30 cellular contexts compared by ENCODE assay signal in genomic region chr9:23750808-23751207, GRCh38.
"Had no signal": no experiment of that assay in that cellular context is flagged by ENCODE, and none has a peak within 500 bp of the region (broad histone marks: within the 10 kb centered on the region; RNA-seq: fewer than 3 reads in every experiment).

No MANE protein-coding gene starts in this region.

- H3K4me3 ChIP-seq: ascending aorta, breast epithelium, cardiac muscle cell, coronary artery, dorsolateral prefrontal cortex, esophagus muscularis mucosa, gastrocnemius medialis, heart right ventricle had no signal

- H3K27ac Mint-ChIP-seq: activated CD4-positive, alpha-beta memory T cell treated with anti-CD3 and anti-CD28 coated beads, Interleukin-2, amount 10 ng/mL, durations not matched to agents 7 days and 5 days; activated CD4-positive, alpha-beta T cell treated with anti-CD3 and anti-CD28 coated beads, Interleukin-2, amount 10 ng/mL, durations not matched to agents 7 days and 5 days; activated naive CD4-positive, alpha-beta T cell treated with anti-CD3 and anti-CD28 coated beads, Interleukin-2, amount 10 ng/mL, durations not matched to agents 7 days and 5 days; activated naive CD4-positive, alpha-beta T cell treated with anti-CD3 and anti-CD28 coated beads, Interleukin-2, amount 50 U/mL, for 72 hours; activated naive CD8-positive, alpha-beta T cell treated with anti-CD3 and anti-CD28 coated beads, Interleukin-2, amount 10 ng/mL, durations not matched to agents 7 days and 5 days; activated T-cell treated with anti-CD3 and anti-CD28 coated beads, Interleukin-2, amount 50 U/mL, for 24 hours; activated T-cell treated with anti-CD3 and anti-CD28 coated beads, Interleukin-2, amount 50 U/mL, for 72 hours; brain; dendritic cell treated with granulocyte-macrophage colony-stimulating factor and Interleukin-4, amounts not matched to agents 40 ng/mL and 50 ng/mL, for 4 days; WTC11 had no signal

- H3K36me3 Mint-ChIP-seq: activated naive CD4-positive, alpha-beta T cell treated with anti-CD3 and anti-CD28 coated beads, Interleukin-2, amount 10 ng/mL, durations not matched to agents 7 days and 5 days; activated naive CD8-positive, alpha-beta T cell treated with anti-CD3 and anti-CD28 coated beads, Interleukin-2, amount 10 ng/mL, durations not matched to agents 7 days and 5 days had no signal

- H3K4me1 Mint-ChIP-seq: activated CD4-positive, alpha-beta memory T cell treated with anti-CD3 and anti-CD28 coated beads, Interleukin-2, amount 10 ng/mL, durations not matched to agents 7 days and 5 days; activated CD4-positive, alpha-beta T cell treated with anti-CD3 and anti-CD28 coated beads, Interleukin-2, amount 10 ng/mL, durations not matched to agents 7 days and 5 days; activated naive CD4-positive, alpha-beta T cell treated with anti-CD3 and anti-CD28 coated beads, Interleukin-2, amount 10 ng/mL, durations not matched to agents 7 days and 5 days; activated naive CD8-positive, alpha-beta T cell treated with anti-CD3 and anti-CD28 coated beads, Interleukin-2, amount 10 ng/mL, durations not matched to agents 7 days and 5 days had no signal

- ATAC-seq: activated naive CD4-positive, alpha-beta T cell treated with anti-CD3 and anti-CD28 coated beads, Interleukin-2, amount 50 U/mL, for 72 hours; activated T-cell treated with anti-CD3 and anti-CD28 coated beads, Interleukin-2, amount 50 U/mL, for 72 hours; foreskin keratinocyte; gastrocnemius medialis; heart right ventricle; WTC11 had no signal

- H3K9me3 ChIP-seq: ascending aorta, breast epithelium, esophagus muscularis mucosa, gastrocnemius medialis, heart right ventricle had no signal

- H3K4me3 Mint-ChIP-seq: activated CD4-positive, alpha-beta memory T cell treated with anti-CD3 and anti-CD28 coated beads, Interleukin-2, amount 10 ng/mL, durations not matched to agents 7 days and 5 days; activated CD4-positive, alpha-beta T cell treated with anti-CD3 and anti-CD28 coated beads, Interleukin-2, amount 10 ng/mL, durations not matched to agents 7 days and 5 days; activated naive CD4-positive, alpha-beta T cell treated with anti-CD3 and anti-CD28 coated beads, Interleukin-2, amount 10 ng/mL, durations not matched to agents 7 days and 5 days; activated naive CD8-positive, alpha-beta T cell treated with anti-CD3 and anti-CD28 coated beads, Interleukin-2, amount 10 ng/mL, durations not matched to agents 7 days and 5 days; activated T-cell treated with anti-CD3 and anti-CD28 coated beads, Interleukin-2, amount 50 U/mL, for 24 hours; activated T-cell treated with anti-CD3 and anti-CD28 coated beads, Interleukin-2, amount 50 U/mL, for 72 hours; brain; dendritic cell treated with granulocyte-macrophage colony-stimulating factor and Interleukin-4, amounts not matched to agents 40 ng/mL and 50 ng/mL, for 4 days; WTC11 had no signal

- H3K4me1 ChIP-seq: ascending aorta, breast epithelium, esophagus muscularis mucosa, gastrocnemius medialis, heart right ventricle had no signal

- H3K9me3 Mint-ChIP-seq: brain; dendritic cell treated with granulocyte-macrophage colony-stimulating factor and Interleukin-4, amounts not matched to agents 40 ng/mL and 50 ng/mL, for 4 days; WTC11 had no signal

- H3K36me3 ChIP-seq: ascending aorta, breast epithelium, cardiac muscle cell, esophagus muscularis mucosa, gastrocnemius medialis, heart right ventricle had no signal

- DNase-seq: activated CD4-positive, alpha-beta memory T cell treated with anti-CD3 and anti-CD28 coated beads, Interleukin-2, amount 10 ng/mL, durations not matched to agents 7 days and 5 days; activated CD4-positive, alpha-beta T cell treated with anti-CD3 and anti-CD28 coated beads for 1 hour; activated CD4-positive, alpha-beta T cell treated with anti-CD3 and anti-CD28 coated beads for 4 hours; activated CD4-positive, alpha-beta T cell treated with anti-CD3 and anti-CD28 coated beads, Interleukin-2, amount 10 ng/mL, durations not matched to agents 7 days and 5 days; activated CD4-positive, alpha-beta T cell treated with anti-CD3 and anti-CD28 coated beads, Interleukin-2, amount 50 U/mL, for 4 hours; activated CD8-positive, alpha-beta memory T cell treated with anti-CD3 and anti-CD28 coated beads, Interleukin-2, amount 50 U/mL, for 48 hours; activated gamma-delta T cell; activated naive CD4-positive, alpha-beta T cell; activated naive CD4-positive, alpha-beta T cell treated with anti-CD3 and anti-CD28 coated beads, Interleukin-2, amount 10 ng/mL, durations not matched to agents 7 days and 5 days; activated naive CD8-positive, alpha-beta T cell treated with anti-CD3 and anti-CD28 coated beads, Interleukin-2, amount 10 ng/mL, durations not matched to agents 7 days and 5 days; activated T-cell treated with anti-CD3 and anti-CD28 coated beads for 4 hours; activated T-cell treated with anti-CD3 and anti-CD28 coated beads, Interleukin-2, amount 50 U/mL, for 24 hours; activated T-cell treated with anti-CD3 and anti-CD28 coated beads, Interleukin-2, amount 50 U/mL, for 72 hours; central memory CD4-positive, alpha-beta T cell; dorsolateral prefrontal cortex; effector memory CD4-positive, alpha-beta T cell; erythroblast; foreskin keratinocyte; gastrocnemius medialis; heart right ventricle; T-helper 2 cell had no signal

- H3K27me3 Mint-ChIP-seq: activated CD4-positive, alpha-beta memory T cell treated with anti-CD3 and anti-CD28 coated beads, Interleukin-2, amount 10 ng/mL, durations not matched to agents 7 days and 5 days; activated CD4-positive, alpha-beta T cell treated with anti-CD3 and anti-CD28 coated beads, Interleukin-2, amount 10 ng/mL, durations not matched to agents 7 days and 5 days; activated naive CD4-positive, alpha-beta T cell treated with anti-CD3 and anti-CD28 coated beads, Interleukin-2, amount 10 ng/mL, durations not matched to agents 7 days and 5 days; activated naive CD8-positive, alpha-beta T cell treated with anti-CD3 and anti-CD28 coated beads, Interleukin-2, amount 10 ng/mL, durations not matched to agents 7 days and 5 days; activated T-cell treated with anti-CD3 and anti-CD28 coated beads, Interleukin-2, amount 50 U/mL, for 24 hours; brain; dendritic cell treated with granulocyte-macrophage colony-stimulating factor and Interleukin-4, amounts not matched to agents 40 ng/mL and 50 ng/mL, for 4 days had no signal
